ENCODE assay signal across 1 cellular context in genomic region chr17:18183334-18184142, GRCh38.
TF ChIP-seq lines count a peak whose summit lies in the region.

Gene ALKBH5, plus strand, starts transcription at chr17:18183828. Its CDS starts 416 bp downstream, at chr17:18184244.

TF ChIP-seq in HEK293, 187 proteins besides CTCF, POLR2A, EP300 and RAD21 (continued from another document and continues in another):
- TF ChIP-seq PRDM4 (tag by site-specific recombination; IDR thresholded peaks at IDR 0.05) (0 out of 2 replicates have a peak, but pooled peaks have one; percentile 11), ZIC2 (tag by site-specific recombination; IDR thresholded peaks at IDR 0.05) (peak; percentile 80), ZNF76 (tag by site-specific recombination; IDR thresholded peaks at IDR 0.05; ENCODE audit: borderline replicate concordance, low read depth) (peak; percentile 50; the same call in 1 of the 2 replicates), PRDM10 (tag by site-specific recombination; IDR thresholded peaks at IDR 0.05) (peak; percentile 98), TSHZ1 (tag by site-specific recombination; IDR thresholded peaks at IDR 0.05; ENCODE audit: borderline replicate concordance) (no peak), PBX3 (CRISPR knock-in tag; IDR thresholded peaks at IDR 0.05) (peak; percentile 98), KLF16 (tag by site-specific recombination; IDR thresholded peaks at IDR 0.05) (peak; percentile 59), ZNF169 (tag by site-specific recombination; IDR thresholded peaks at IDR 0.05) (no peak), ZBTB7A (tag by site-specific recombination; IDR thresholded peaks at IDR 0.05; ENCODE audit: low read depth) (peak; percentile 93), ATF2 (tag by site-specific recombination; IDR thresholded peaks at IDR 0.05; ENCODE audit: low read depth) (0 out of 2 replicates have a peak, but pooled peaks have one; percentile 3), ZNF624 (tag by site-specific recombination; IDR thresholded peaks at IDR 0.05) (no peak), SP3 (tag by site-specific recombination; IDR thresholded peaks at IDR 0.05) (peak; percentile 62), KLF17 (tag by site-specific recombination; IDR thresholded peaks at IDR 0.05) (peak; percentile 84), EGR2 (tag by site-specific recombination; IDR thresholded peaks at IDR 0.05; ENCODE audit: low read depth) (peak; percentile 18; the same call in 1 of the 2 replicates), ZNF610 (tag by site-specific recombination; IDR thresholded peaks at IDR 0.05; ENCODE audit: borderline replicate concordance) (peak; percentile 69), ZNF692 (tag by site-specific recombination; IDR thresholded peaks at IDR 0.05) (no peak), ZNF501 (tag by site-specific recombination; IDR thresholded peaks at IDR 0.05) (0 out of 2 replicates have a peak, but pooled peaks have one; percentile 14), FEZF1 (tag by site-specific recombination; IDR thresholded peaks at IDR 0.05) (no peak), ZNF335 (tag by site-specific recombination; conservative IDR thresholded peaks at IDR 0.05) (peak; percentile 92), ZNF777 (tag by site-specific recombination; IDR thresholded peaks at IDR 0.05; ENCODE audit: borderline replicate concordance) (peak; percentile 75; the same call in 1 of the 2 replicates), MYNN (tag by site-specific recombination; IDR thresholded peaks at IDR 0.05; ENCODE audit: borderline replicate concordance) (no peak), INSM2 (tag by site-specific recombination; IDR thresholded peaks at IDR 0.05) (peak; percentile 55; the same call in 1 of the 2 replicates), ZNF843 (tag by site-specific recombination; IDR thresholded peaks at IDR 0.05) (no peak; the same call in 1 of the 2 replicates), ZEB2 (tag by site-specific recombination; IDR thresholded peaks at IDR 0.05) (peak; percentile 68), ZNF341 (tag by site-specific recombination; IDR thresholded peaks at IDR 0.05; ENCODE audit: low read depth) (peak; percentile 98), ZNF211 (tag by site-specific recombination; IDR thresholded peaks at IDR 0.05; ENCODE audit: low read depth) (no peak), ZBTB21 (tag by site-specific recombination; IDR thresholded peaks at IDR 0.05) (0 out of 2 replicates have a peak, but pooled peaks have one; percentile 11), ZBTB10 (tag by site-specific recombination; IDR thresholded peaks at IDR 0.05) (0 out of 2 replicates have a peak, but pooled peaks have one; percentile 54), ZBTB26 (tag by site-specific recombination; optimal IDR thresholded peaks at IDR 0.05) (peak; percentile 90), ZNF768 (tag by site-specific recombination; IDR thresholded peaks at IDR 0.05) (no peak), ZNF645 (tag by site-specific recombination; IDR thresholded peaks at IDR 0.05) (no peak)
